Comparison of ENCODE assay signal across 8 cellular contexts in the genomic region with DNA sequence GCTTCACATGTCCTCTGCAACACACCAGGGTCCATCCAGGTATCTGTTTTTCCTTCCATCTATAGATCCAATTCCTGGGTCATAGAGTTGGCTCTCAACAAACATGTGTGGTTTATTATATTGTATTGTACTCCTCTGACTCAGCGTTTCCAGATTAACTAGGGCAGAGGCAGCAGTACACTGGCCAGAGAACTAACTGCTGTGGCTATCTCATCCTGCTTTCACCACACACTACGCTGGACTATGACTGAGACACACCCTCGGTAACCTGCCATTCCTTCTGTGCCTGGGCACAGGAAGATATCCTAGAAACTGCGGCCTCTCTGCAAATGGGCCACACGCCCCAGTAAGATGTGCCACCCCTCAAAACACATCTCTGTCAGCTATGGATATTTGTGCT.
A peak's percentile ranks its signal among the peaks of the same experiment; 100 is the strongest.
DNase-seq lines count a peak whose midpoint lies in the region; TF ChIP-seq lines count a peak whose summit lies in the region.

No MANE protein-coding gene starts in this region.

- no peaks in the 10 kb centered on the region for H3K9me3 Mint-ChIP-seq in Calu3 (ENCODE audit: low read depth, unreplicated experiment)

- no peak overlapping the region for H3K4me3 Mint-ChIP-seq in Calu3 (ENCODE audit: low read depth, unreplicated experiment)

- DNase-seq in Calu3 (peak; percentile 25), NCI-H69 (lab: John Stamatoyannopoulos, UW) (peak; percentile 55), dedifferentiated amniotic fluid mesenchymal stem cell (ENCODE audit: extremely low spot score) (peak; percentile 72), lung microvascular endothelial cell (ENCODE audit: low read depth in 2 of 2) (peak; percentile 86 to 89), GF-D8 (lab: John Stamatoyannopoulos, UW) (no peak)
- DNase-seq in activated CD4-positive, CD25-positive, alpha-beta regulatory T cell (lab: John Stamatoyannopoulos, UW) = no peak
- DNase-seq in activated CD4-positive, alpha-beta T cell treated with anti-CD3 and anti-CD28 coated beads, Interleukin-2, amount 50 U/mL, for 48 hours = no peak
- no peak for DNase-seq in stimulated activated CD4-positive, alpha-beta T cell treated with anti-CD3 and anti-CD28 coated beads, Interleukin-4, amount 100 ng/mL, for 4 hours

- CTCF ChIA-PET in Calu3 (lab: Charles Lee) = no interaction called here

- no peaks in the 10 kb centered on the region for H3K36me3 Mint-ChIP-seq in Calu3 (ENCODE audit: insufficient read depth, unreplicated experiment)

- peaks cover 42% of the 10 kb centered on the region for H3K4me1 Mint-ChIP-seq in Calu3 (ENCODE audit: low read depth, unreplicated experiment)

- H3K27ac Mint-ChIP-seq in Calu3 (ENCODE audit: unreplicated experiment) = peak overlapping the region; percentile 6

- intact Hi-C loops in Calu3 (cut with micrococcal nuclease; ENCODE audit: unreplicated experiment) = no loop called here

- no peak for TF ChIP-seq CTCF in Calu3 (IDR thresholded peaks at IDR 0.05; ENCODE audit: unreplicated experiment)

- H3K27me3 Mint-ChIP-seq in Calu3 (ENCODE audit: unreplicated experiment) = no peaks in the 10 kb centered on the region

- no TSS peak for BruUV-seq in Calu3 (replicated peaks; lab: Mats Ljungman, UMichigan)

Comparison
In these comparisons a context has a peak if more than half of its experiments do, and no peak if none do; other contexts are left out.
1. DNase-seq: peak in Calu3 (single experiment), NCI-H69 (single experiment), dedifferentiated amniotic fluid mesenchymal stem cell (single experiment) and lung microvascular endothelial cell (2 of 2); none in activated CD4-positive, CD25-positive, alpha-beta regulatory T cell (0 of 4), GF-D8 (single experiment), activated CD4-positive, alpha-beta T cell treated with anti-CD3 and anti-CD28 coated beads, Interleukin-2, amount 50 U/mL, for 48 hours (0 of 2) and stimulated activated CD4-positive, alpha-beta T cell treated with anti-CD3 and anti-CD28 coated beads, Interleukin-4, amount 100 ng/mL, for 4 hours (0 of 2).